ENCODE assay signal across 34 cellular contexts in the genomic region with DNA sequence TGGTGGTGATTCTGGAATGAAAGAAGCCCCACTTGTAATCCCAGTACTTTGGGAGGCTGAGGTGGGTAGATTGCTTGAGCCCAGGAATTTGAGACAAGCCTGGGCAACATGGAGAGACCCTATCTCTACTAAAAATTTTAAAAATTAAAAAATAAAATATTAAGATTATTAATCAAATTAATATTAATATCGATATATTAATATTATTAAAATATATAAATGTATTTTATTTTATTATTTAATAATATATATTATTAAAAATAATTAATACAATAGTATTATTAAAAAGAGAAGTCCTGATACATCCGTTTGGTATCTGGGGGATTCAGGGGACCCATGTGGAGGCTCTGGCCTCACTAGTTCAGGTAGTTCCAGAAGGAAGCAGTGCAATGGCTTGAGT.
"Had no signal": no experiment of that assay in that cellular context is flagged by ENCODE, and none has a peak within 500 bp of the region (broad histone marks: within the 10 kb centered on the region; RNA-seq: fewer than 3 reads in every experiment).

No MANE protein-coding gene starts in this region.

- FAIRE-seq: astrocyte had no signal

- DNase-seq: activated B cell treated with CpG ODN at 0.5 μM for 24 hours; activated CD4-positive, alpha-beta T cell treated with anti-CD3 and anti-CD28 coated beads for 48 hours; activated CD4-positive, alpha-beta T cell treated with anti-CD3 and anti-CD28 coated beads, Interleukin-2, amount 10 ng/mL, durations not matched to agents 7 days and 5 days; activated CD4-positive, alpha-beta T cell treated with anti-CD3 and anti-CD28 coated beads, Interleukin-2, amount 50 U/mL, for 48 hours; activated CD4-positive, CD25-positive, alpha-beta regulatory T cell treated with anti-CD3 and anti-CD28 coated beads, Interleukin-2, amount 50 U/mL, for 72 hours; activated CD8-positive, alpha-beta memory T cell treated with anti-CD3 and anti-CD28 coated beads, Interleukin-2, amount 50 U/mL, for 4 hours; activated CD8-positive, alpha-beta T cell treated with anti-CD3 and anti-CD28 coated beads for 36 hours; activated effector memory CD4-positive, alpha-beta T cell treated with anti-CD3 and anti-CD28 coated beads, Interleukin-2, amount 50 U/mL, for 16 hours; activated gamma-delta T cell treated with Interleukin-2 at 50 U/mL for 16 hours; activated naive CD4-positive, alpha-beta T cell; activated naive CD4-positive, alpha-beta T cell treated with anti-CD3 and anti-CD28 coated beads for 36 hours; activated naive CD4-positive, alpha-beta T cell treated with anti-CD3 and anti-CD28 coated beads, Interleukin-2, amount 50 U/mL, for 16 hours; activated naive CD8-positive, alpha-beta T cell treated with anti-CD3 and anti-CD28 coated beads for 36 hours; activated T-cell treated with anti-CD3 and anti-CD28 coated beads for 4 hours; activated T-cell treated with anti-CD3 and anti-CD28 coated beads, Interleukin-2, amount 50 U/mL, for 1 hour; activated T-cell treated with anti-CD3 and anti-CD28 coated beads, Interleukin-2, amount 50 U/mL, for 4 hours; activated T-cell treated with anti-CD3 and anti-CD28 coated beads, Interleukin-2, amount 50 U/mL, for 72 hours; adrenal gland; amniotic stem cell; aorta; body of pancreas; brain microvascular endothelial cell; central memory CD4-positive, alpha-beta T cell; T-helper 1 cell; T-helper 2 cell; T-helper 9 cell; WERI-Rb-1 had no signal

- H3K9me3 Mint-ChIP-seq: activated B cell treated with CpG ODN at 0.5 μM for 24 hours; activated CD4-positive, alpha-beta T cell treated with anti-CD3 and anti-CD28 coated beads, Interleukin-2, amount 10 ng/mL, durations not matched to agents 7 days and 5 days; activated CD8-positive, alpha-beta T cell treated with anti-CD3 and anti-CD28 coated beads for 36 hours; activated naive CD4-positive, alpha-beta T cell treated with anti-CD3 and anti-CD28 coated beads for 36 hours; activated naive CD4-positive, alpha-beta T cell treated with anti-CD3 and anti-CD28 coated beads, Interleukin-2, amount 50 U/mL, for 72 hours; activated naive CD8-positive, alpha-beta T cell treated with anti-CD3 and anti-CD28 coated beads for 36 hours; activated T-cell treated with anti-CD3 and anti-CD28 coated beads, Interleukin-2, amount 50 U/mL, for 4 hours; activated T-cell treated with anti-CD3 and anti-CD28 coated beads, Interleukin-2, amount 50 U/mL, for 72 hours; activated T-helper 1 cell treated with anti-CD3 and anti-CD28 coated beads, Interleukin-12 subunit alpha, Interleukin-12 subunit beta, Interleukin-2, Interleukin-4 antibody, amounts not matched to agents 30 ng/mL and 10 ng/mL and 1 ng/mL, durations not matched to agents 14 hours and 24 hours and 36 hours; activated T-helper 17 cell treated with anti-CD3 and anti-CD28 coated beads, Interleukin-2, amount 50 U/mL, for 72 hours; T-helper 1 cell treated with Interleukin-12 subunit alpha and Interleukin-12 subunit beta and Interleukin-4 antibody, amounts not matched to agents 30 μg/mL and 1 μg/mL, for 36 hours; T-helper 2 cell treated with Interferon-gamma antibody and Interleukin-4, amounts not matched to agents 5 μg/mL and 100 μg/mL, for 36 hours had no signal

- H3K36me3 Mint-ChIP-seq: activated naive CD8-positive, alpha-beta T cell treated with anti-CD3 and anti-CD28 coated beads for 36 hours had no signal

- H3K9me3 ChIP-seq: adrenal gland, body of pancreas, breast epithelium had no signal

- H3K27me3 ChIP-seq: adrenal gland, body of pancreas, brain microvascular endothelial cell, breast epithelium had no signal

- H3K36me3 ChIP-seq: brain microvascular endothelial cell had no signal

- H3K4me1 ChIP-seq: body of pancreas, breast epithelium had no signal

- H3K4me3 ChIP-seq: adrenal gland, body of pancreas, breast epithelium had no signal

- H3K27me3 Mint-ChIP-seq: activated B cell treated with CpG ODN at 0.5 μM for 24 hours; activated CD4-positive, alpha-beta T cell treated with anti-CD3 and anti-CD28 coated beads, Interleukin-2, amount 10 ng/mL, durations not matched to agents 7 days and 5 days; activated CD8-positive, alpha-beta T cell treated with anti-CD3 and anti-CD28 coated beads for 36 hours; activated naive CD8-positive, alpha-beta T cell treated with anti-CD3 and anti-CD28 coated beads for 36 hours; activated T-helper 17 cell treated with anti-CD3 and anti-CD28 coated beads, Interleukin-2, amount 50 U/mL, for 72 hours had no signal

- H3K4me3 Mint-ChIP-seq: activated B cell treated with CpG ODN at 0.5 μM for 24 hours; activated CD4-positive, alpha-beta T cell treated with anti-CD3 and anti-CD28 coated beads, Interleukin-2, amount 10 ng/mL, durations not matched to agents 7 days and 5 days; activated CD8-positive, alpha-beta T cell treated with anti-CD3 and anti-CD28 coated beads for 36 hours; activated naive CD4-positive, alpha-beta T cell treated with anti-CD3 and anti-CD28 coated beads for 36 hours; activated naive CD8-positive, alpha-beta T cell treated with anti-CD3 and anti-CD28 coated beads for 36 hours; activated T-cell treated with anti-CD3 and anti-CD28 coated beads, Interleukin-2, amount 50 U/mL, for 4 hours; activated T-cell treated with anti-CD3 and anti-CD28 coated beads, Interleukin-2, amount 50 U/mL, for 72 hours; activated T-helper 1 cell treated with anti-CD3 and anti-CD28 coated beads, Interleukin-12 subunit alpha, Interleukin-12 subunit beta, Interleukin-2, Interleukin-4 antibody, amounts not matched to agents 30 ng/mL and 10 ng/mL and 1 ng/mL, durations not matched to agents 14 hours and 24 hours and 36 hours; activated T-helper 17 cell treated with anti-CD3 and anti-CD28 coated beads, Interleukin-2, amount 50 U/mL, for 72 hours; T-helper 1 cell treated with Interleukin-12 subunit alpha and Interleukin-12 subunit beta and Interleukin-4 antibody, amounts not matched to agents 30 μg/mL and 1 μg/mL, for 36 hours; T-helper 2 cell treated with Interferon-gamma antibody and Interleukin-4, amounts not matched to agents 5 μg/mL and 100 μg/mL, for 36 hours had no signal

- H3K4me1 Mint-ChIP-seq: activated B cell treated with CpG ODN at 0.5 μM for 24 hours; activated CD4-positive, alpha-beta T cell treated with anti-CD3 and anti-CD28 coated beads, Interleukin-2, amount 10 ng/mL, durations not matched to agents 7 days and 5 days; activated T-helper 17 cell treated with anti-CD3 and anti-CD28 coated beads, Interleukin-2, amount 50 U/mL, for 72 hours had no signal

- ATAC-seq: activated CD8-positive, alpha-beta T cell treated with anti-CD3 and anti-CD28 coated beads for 36 hours; activated naive CD4-positive, alpha-beta T cell treated with anti-CD3 and anti-CD28 coated beads, Interleukin-2, amount 50 U/mL, for 72 hours; activated T-cell treated with anti-CD3 and anti-CD28 coated beads, Interleukin-2, amount 50 U/mL, for 4 hours; activated T-cell treated with anti-CD3 and anti-CD28 coated beads, Interleukin-2, amount 50 U/mL, for 72 hours; activated T-helper 17 cell treated with anti-CD3 and anti-CD28 coated beads, Interleukin-2, amount 50 U/mL, for 72 hours; body of pancreas had no signal

- H3K27ac Mint-ChIP-seq: activated B cell treated with CpG ODN at 0.5 μM for 24 hours; activated CD4-positive, alpha-beta T cell treated with anti-CD3 and anti-CD28 coated beads, Interleukin-2, amount 10 ng/mL, durations not matched to agents 7 days and 5 days; activated CD8-positive, alpha-beta T cell treated with anti-CD3 and anti-CD28 coated beads for 36 hours; activated naive CD4-positive, alpha-beta T cell treated with anti-CD3 and anti-CD28 coated beads for 36 hours; activated naive CD4-positive, alpha-beta T cell treated with anti-CD3 and anti-CD28 coated beads, Interleukin-2, amount 50 U/mL, for 72 hours; activated naive CD8-positive, alpha-beta T cell treated with anti-CD3 and anti-CD28 coated beads for 36 hours; activated T-cell treated with anti-CD3 and anti-CD28 coated beads, Interleukin-2, amount 50 U/mL, for 72 hours; activated T-helper 1 cell treated with anti-CD3 and anti-CD28 coated beads, Interleukin-12 subunit alpha, Interleukin-12 subunit beta, Interleukin-2, Interleukin-4 antibody, amounts not matched to agents 30 ng/mL and 10 ng/mL and 1 ng/mL, durations not matched to agents 14 hours and 24 hours and 36 hours; activated T-helper 17 cell treated with anti-CD3 and anti-CD28 coated beads, Interleukin-2, amount 50 U/mL, for 72 hours; T-helper 1 cell treated with Interleukin-12 subunit alpha and Interleukin-12 subunit beta and Interleukin-4 antibody, amounts not matched to agents 30 μg/mL and 1 μg/mL, for 36 hours; T-helper 2 cell treated with Interferon-gamma antibody and Interleukin-4, amounts not matched to agents 5 μg/mL and 100 μg/mL, for 36 hours had no signal

- H3K27ac ChIP-seq: body of pancreas, brain microvascular endothelial cell, breast epithelium, WERI-Rb-1 had no signal
